ENCODE assay signal across 15 cellular contexts in the genomic region with DNA sequence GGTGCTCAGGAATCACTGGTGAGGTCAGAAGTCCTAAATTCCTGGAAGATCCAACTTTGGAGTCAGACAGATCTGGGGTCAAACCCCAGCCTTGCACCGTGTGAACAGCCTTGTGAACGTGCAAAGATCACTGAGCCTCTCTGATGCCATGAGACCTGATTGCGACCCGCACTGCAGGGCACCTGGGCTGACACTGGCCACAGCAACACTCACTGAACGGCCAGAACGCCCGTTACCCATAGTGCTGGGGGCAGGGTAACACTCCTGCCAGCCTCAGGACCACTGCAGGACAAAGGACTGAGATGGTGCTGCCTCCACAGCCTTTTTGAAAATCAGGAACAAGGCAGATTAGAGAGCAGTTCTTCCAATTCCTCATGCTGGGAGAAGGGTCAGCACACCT. TPM values are rescaled to one million over a fixed set of nuclear protein-coding genes. Genes with fewer than 3 reads are reported as not detected.
DNase-seq lines count a peak whose midpoint lies in the region; ATAC-seq and TF ChIP-seq lines count a peak whose summit lies in the region.
"Had no signal": no experiment of that assay in that cellular context is flagged by ENCODE, and none has a peak within 500 bp of the region (broad histone marks: within the 10 kb centered on the region; RNA-seq: fewer than 3 reads in every experiment).

No MANE protein-coding gene starts in this region.

- H3K4me3 ChIP-seq in right atrium auricular region (no peak overlapping the region), heart right ventricle (no peak overlapping the region), coronary artery (no peak overlapping the region), iPS-15b (ENCODE audit: low read depth, low read length) (no peak overlapping the region), tibial artery (no peak overlapping the region)
- H3K4me3 ChIP-seq: K562 had no signal

- H3K27me3 ChIP-seq in right atrium auricular region (no peaks in the 10 kb centered on the region), heart right ventricle (no peaks in the 10 kb centered on the region), iPS-15b (ENCODE audit: control insufficient read depth, insufficient read depth, low read length) (no peaks in the 10 kb centered on the region), tibial artery (no peaks in the 10 kb centered on the region)

- ATAC-seq in heart right ventricle = no peak
- no peak for ATAC-seq in HG03457 (IDR thresholded peaks at IDR 0.05; ENCODE audit: unreplicated experiment)
- no peak for ATAC-seq in HG03378 (IDR thresholded peaks at IDR 0.05; ENCODE audit: unreplicated experiment)

- peaks cover 17% of the 10 kb centered on the region for H3K36me3 ChIP-seq in right atrium auricular region
- H3K36me3 ChIP-seq in heart right ventricle = peaks cover 0 to 57% (median 0%) of the 10 kb centered on the region in 9 donors
- peaks cover 19% of the 10 kb centered on the region for H3K36me3 ChIP-seq in iPS-15b (ENCODE audit: control insufficient read depth, insufficient read depth, low read length)
- peaks cover 0 to 43% (median 19%) of the 10 kb centered on the region in 3 donors for H3K36me3 ChIP-seq in tibial artery

- intact Hi-C loops in heart right ventricle (cut with DNase I) (loop anchor here in 6 of 10 donors (5.0 kb wide), 4 partner anchors 81 to 186 kb away; no protein-coding TSS in a partner anchor), tibial artery (cut with DNase I; ENCODE audit: low total_unique reads) (loop anchor here (5.0 to 10.0 kb wide), 2 partner anchors 191 to 224 kb away; no protein-coding TSS in a partner anchor)

- WGBS in heart right ventricle, 2 donors = 90 to 94% methylated on average over 7 of the region's 7 CpGs

- H3K4me1 ChIP-seq in right atrium auricular region = peaks cover 0 to 48% of the 10 kb centered on the region in 2 donors
- peaks cover 9 to 67% (median 41%) of the 10 kb centered on the region in 9 donors for H3K4me1 ChIP-seq in heart right ventricle
- H3K4me1 ChIP-seq in iPS-15b (ENCODE audit: control insufficient read depth, insufficient read depth, low read length) = no peaks in the 10 kb centered on the region
- H3K4me1 ChIP-seq in tibial artery = peaks cover 0 to 49% (median 40%) of the 10 kb centered on the region in 4 donors

- TF ChIP-seq CTCF in right atrium auricular region (IDR thresholded peaks at IDR 0.05) (no peak), heart right ventricle (IDR thresholded peaks at IDR 0.05) (no peak), coronary artery (IDR thresholded peaks at IDR 0.05) (no peak), tibial artery (IDR thresholded peaks at IDR 0.05) (no peak)

- H3K27ac ChIP-seq in right atrium auricular region (peak overlapping the region; percentile 23 to 83), heart right ventricle (peak overlapping the region in 5 of 10 donors; percentile 61 to 78 (median 66)), coronary artery (peak overlapping the region; percentile 53 to 88), tibial artery (peak overlapping the region; percentile 72 to 85)

- H3K9me3 ChIP-seq in right atrium auricular region (no peaks in the 10 kb centered on the region), heart right ventricle (no peaks in the 10 kb centered on the region), iPS-15b (ENCODE audit: control insufficient read depth, insufficient read depth, low read length) (no peaks in the 10 kb centered on the region), tibial artery (no peaks in the 10 kb centered on the region)

- H3K9ac ChIP-seq in iPS-15b (ENCODE audit: low read depth, low read length) = peak overlapping the region; percentile 12

- DNase-seq in right atrium auricular region (ENCODE audit: low spot score) = no peak
- DNase-seq in heart right ventricle = no peak
- DNase-seq in coronary artery (ENCODE audit: low spot score) = no peak
- no peak for DNase-seq in tibial artery
- no peak for DNase-seq in iPS-NIHi7 (ENCODE audit: extremely low spot score)
- DNase-seq: NCI-H510A had no signal

RNA-seq across cellular contexts. Expression of a gene that starts 28.3 kb away (rescaled TPM):
- total RNA-seq in right atrium auricular region (not detected), heart right ventricle (not detected)
- under 1 TPM in 1 of 2 donors, not detected in 1; 0.14 TPM for polyA plus RNA-seq in heart right ventricle
- total RNA-seq: A172; CD4-positive, alpha-beta T cell; Daoy; K562; M059J had no signal
- polyA plus RNA-seq: BJ, K562 had no signal
